ENCODE assay signal across 30 cellular contexts in the genomic region with DNA sequence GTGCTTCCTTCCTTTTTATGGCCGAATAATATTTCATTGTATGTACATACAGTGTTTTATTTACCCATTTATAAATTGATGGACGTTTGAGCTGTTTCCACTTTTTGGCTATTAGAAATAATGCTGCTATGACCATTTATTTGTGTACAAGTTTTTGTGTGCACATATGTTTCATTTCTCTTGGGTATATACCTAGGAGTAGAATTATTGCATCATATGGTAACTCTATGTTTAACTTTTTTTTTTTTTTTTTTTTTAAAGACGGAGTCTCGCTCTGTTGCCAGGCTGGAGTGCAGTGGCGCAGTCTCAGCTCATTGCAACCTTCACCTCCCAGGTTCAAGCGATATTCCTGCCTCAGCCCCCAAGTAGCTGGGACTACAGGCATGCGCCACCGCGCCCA. TPM values are rescaled to one million over a fixed set of nuclear protein-coding genes. Genes with fewer than 3 reads are reported as not detected.
DNase-seq lines count a peak whose midpoint lies in the region; ATAC-seq, FAIRE-seq and TF ChIP-seq lines count a peak whose summit lies in the region.
"Had no signal": no experiment of that assay in that cellular context is flagged by ENCODE, and none has a peak within 500 bp of the region (broad histone marks: within the 10 kb centered on the region; RNA-seq: fewer than 3 reads in every experiment).

No MANE protein-coding gene starts in this region.

- no peak overlapping the region for H3K56ac ChIP-seq in IMR-90 (ENCODE audit: extremely low read depth, insufficient read depth, low read length)

- no CpG with 5 or more reads among the region's 9 CpGs for WGBS in IMR-90 (ENCODE audit: extremely low coverage in 2 of 2, insufficient read length in 1 of 2), 2 experiments
- WGBS in K562 (ENCODE audit: insufficient coverage, low coverage, missing lambda C conversion rate) = 86% methylated on average over 5 of the region's 9 CpGs
- WGBS in thyroid gland, 2 donors = 96 to 98% methylated on average over 9 of the region's 9 CpGs

- H3K4me2 ChIP-seq in IMR-90 (ENCODE audit: low read depth, low read length) = no peak overlapping the region
- no peak overlapping the region for H3K4me2 ChIP-seq in K562 (ENCODE audit: insufficient read depth, low read length)
- H3K4me2 ChIP-seq: BLaER1 had no signal

- dilution Hi-C loops in IMR-90 (cut with HindIII; ENCODE audit: low sequenced_read_pairs, unreplicated experiment) = no loop called here

- H3K4me3 Mint-ChIP-seq in activated CD4-positive, alpha-beta memory T cell treated with anti-CD3 and anti-CD28 coated beads, Interleukin-2, amount 10 ng/mL, durations not matched to agents 7 days and 5 days = no peak overlapping the region
- H3K4me3 Mint-ChIP-seq: CD14-positive monocyte; CD4-positive, alpha-beta memory T cell; CD4-positive, CD25-positive, alpha-beta regulatory T cell; CD8-positive, alpha-beta memory T cell had no signal

- no peak overlapping the region for H3K14ac ChIP-seq in IMR-90 (replicated peaks; ENCODE audit: low read depth, low read length)

- H3K79me2 ChIP-seq in K562 (ENCODE audit: control insufficient read depth, insufficient read depth, low read length) = no peaks in the 10 kb centered on the region

- intact Hi-C loops in IMR-90 (cut with micrococcal nuclease) = no loop called here
- intact Hi-C loops in K562 (cut with micrococcal nuclease) = no loop called here
- intact Hi-C loops in thyroid gland (cut with DNase I) = no loop called here

- no peak overlapping the region for H2BK120ac ChIP-seq in IMR-90 (ENCODE audit: low read depth, low read length)

- H3K36me3 ChIP-seq in HEK293 (ENCODE audit: control insufficient read depth in 2 of 2, insufficient read depth in 1 of 2, low read length in 2 of 2) = peaks cover 68 to 94% of the 10 kb centered on the region in 2 experiments
- peaks cover 25% of the 10 kb centered on the region for H3K36me3 ChIP-seq in IMR-90 (ENCODE audit: control insufficient read depth, insufficient read depth, low read length)
- peaks cover 87% of the 10 kb centered on the region for H3K36me3 ChIP-seq in K562 (ENCODE audit: control insufficient read depth, insufficient read depth, low read length)
- H3K36me3 ChIP-seq in thyroid gland = peaks cover 38 to 53% of the 10 kb centered on the region in 2 donors

- H4K20me1 ChIP-seq in IMR-90 (ENCODE audit: insufficient read depth, low read length) (no peaks in the 10 kb centered on the region), K562 (replicated peaks; ENCODE audit: control insufficient read depth, insufficient read depth, low read length) (no peaks in the 10 kb centered on the region)
- H4K20me1 ChIP-seq: BLaER1 had no signal

- CTCF ChIA-PET in HEK293 (lab: Yijun Ruan, JAX) (interaction anchor here (0.6 to 1.3 kb wide), 2 partner anchors 12 to 121 kb away, joined by 3 read pairs; no protein-coding TSS in a partner anchor), IMR-90 (lab: Yijun Ruan, JAX) (no interaction called here), K562 (lab: Yijun Ruan, JAX; ENCODE audit: low intra/inter-chr PET ratio) (no interaction called here)
- CTCF ChIA-PET in activated CD4-positive, alpha-beta memory T cell treated with anti-CD3 and anti-CD28 coated beads, Interleukin-2, amount 10 ng/mL, durations not matched to agents 7 days and 5 days (lab: Charles Lee) = no interaction called here

- no peaks in the 10 kb centered on the region for H3K4me1 ChIP-seq in HEK293 (ENCODE audit: control insufficient read depth, insufficient read depth, low read length)
- H3K4me1 ChIP-seq in IMR-90 (ENCODE audit: control insufficient read depth, insufficient read depth, low read length) = no peaks in the 10 kb centered on the region; the same call in 1 of the 2 replicates
- H3K4me1 ChIP-seq in K562 (replicated peaks in 1 of 2; ENCODE audit: control insufficient read depth in 2 of 2, insufficient read depth in 2 of 2, low read length in 2 of 2) = no peaks in the 10 kb centered on the region
- H3K4me1 ChIP-seq in thyroid gland = no peaks in the 10 kb centered on the region
- H3K4me1 ChIP-seq: BE2C, BLaER1 had no signal

- H3K4me1 Mint-ChIP-seq in activated CD4-positive, alpha-beta memory T cell treated with anti-CD3 and anti-CD28 coated beads, Interleukin-2, amount 10 ng/mL, durations not matched to agents 7 days and 5 days = no peaks in the 10 kb centered on the region
- H3K4me1 Mint-ChIP-seq: CD14-positive monocyte had no signal

- no peak overlapping the region for H3K23ac ChIP-seq in IMR-90 (ENCODE audit: low read depth, low read length)

- DNase-seq in IMR-90 (no peak), K562 (ENCODE audit: extremely low read depth in 1 of 4, low spot score in 3 of 4) (no peak), thyroid gland (no peak)
- DNase-seq in activated CD4-positive, alpha-beta memory T cell treated with anti-CD3 and anti-CD28 coated beads, Interleukin-2, amount 10 ng/mL, durations not matched to agents 7 days and 5 days = no peak
- DNase-seq: 8988T; ACHN; BE2C; C1 segment of cervical spinal cord; CD4-positive, alpha-beta memory T cell; CD4-positive, CD25-positive, alpha-beta regulatory T cell; CD8-positive, alpha-beta memory T cell; COR-L47; DMS 273 treated with DMSO at 0.1 percent for 48 hours; DMS153; DMS53; DMS79; DND-41; EL; GDM1 had no signal

- peaks cover 0 to 8% of the 10 kb centered on the region in 2 experiments; a peak in 1 of 4 replicates for H3K79me1 ChIP-seq in IMR-90 (ENCODE audit: low read depth in 1 of 2, low read length in 2 of 2)

- no peak overlapping the region for H4K91ac ChIP-seq in IMR-90 (ENCODE audit: insufficient read depth, low read depth, low read length)

- no peak overlapping the region for H2BK20ac ChIP-seq in IMR-90 (ENCODE audit: low read depth, low read length)

- BruUV-seq in IMR-90 (replicated peaks; lab: Mats Ljungman, UMichigan) (no TSS peak), K562 (replicated peaks; lab: Mats Ljungman, UMichigan) (no TSS peak)

- H3K4me3 ChIP-seq in HEK293 (ENCODE audit: low read depth, low read length) (no peak overlapping the region), IMR-90 (ENCODE audit: insufficient read depth, low read depth, low read length) (no peak overlapping the region), K562 (no peak overlapping the region), thyroid gland (replicated peaks in 1 of 3) (no peak overlapping the region)
- H3K4me3 ChIP-seq: BLaER1, GM12878 had no signal

- no peaks in the 10 kb centered on the region for H3K9me3 Mint-ChIP-seq in activated CD4-positive, alpha-beta memory T cell treated with anti-CD3 and anti-CD28 coated beads, Interleukin-2, amount 10 ng/mL, durations not matched to agents 7 days and 5 days
- H3K9me3 Mint-ChIP-seq: CD14-positive monocyte; CD4-positive, alpha-beta memory T cell; CD8-positive, alpha-beta memory T cell had no signal

- FAIRE-seq in K562 (lab: Jason Lieb, UNC) = no peak
- FAIRE-seq: A204.1, GM12878, GM12892, GM18507 had no signal

- no peak overlapping the region for H2AK5ac ChIP-seq in IMR-90 (ENCODE audit: low read depth, low read length)

- no peak overlapping the region for H3K27ac Mint-ChIP-seq in activated CD4-positive, alpha-beta memory T cell treated with anti-CD3 and anti-CD28 coated beads, Interleukin-2, amount 10 ng/mL, durations not matched to agents 7 days and 5 days
- H3K27ac Mint-ChIP-seq: CD4-positive, alpha-beta memory T cell had no signal

- H2AFZ ChIP-seq in IMR-90 (replicated peaks; ENCODE audit: low read length, poor library complexity) (no peak overlapping the region), K562 (ENCODE audit: low read depth, low read length) (no peak overlapping the region)

- H3K36me3 Mint-ChIP-seq in activated CD4-positive, alpha-beta memory T cell treated with anti-CD3 and anti-CD28 coated beads, Interleukin-2, amount 10 ng/mL, durations not matched to agents 7 days and 5 days (ENCODE audit: low read depth) = peaks cover 52% of the 10 kb centered on the region

- no peaks in the 10 kb centered on the region for H3K9me1 ChIP-seq in IMR-90 (ENCODE audit: insufficient read depth, low read length)
- H3K9me1 ChIP-seq in K562 (ENCODE audit: control insufficient read depth, insufficient read depth, low read length) = no peaks in the 10 kb centered on the region

- no peak overlapping the region for H2AK9ac ChIP-seq in IMR-90 (replicated peaks; ENCODE audit: low read depth, low read length, poor library complexity)

- no peak for TF ChIP-seq RAD21 in IMR-90 (IDR thresholded peaks at IDR 0.05; ENCODE audit: low read length)
- no peak for TF ChIP-seq RAD21 in K562 (CRISPR knock-in tag; conservative IDR thresholded peaks at IDR 0.05 in 1 of 2, IDR thresholded peaks at IDR 0.05 in 1 of 2)

- H3K9me3 ChIP-seq in HEK293 (ENCODE audit: control insufficient read depth, insufficient read depth, low read depth, low read length) (no peaks in the 10 kb centered on the region), IMR-90 (ENCODE audit: control insufficient read depth, insufficient read depth, low read length) (no peaks in the 10 kb centered on the region), K562 (replicated peaks; ENCODE audit: control insufficient read depth, insufficient read depth, low read depth, low read length) (no peaks in the 10 kb centered on the region), thyroid gland (no peaks in the 10 kb centered on the region)
- H3K9me3 ChIP-seq: BE2C, BLaER1 had no signal

- TF ChIP-seq POLR2A in IMR-90 (IDR thresholded peaks at IDR 0.05; ENCODE audit: low read depth, low read length) (no peak), K562 (conservative IDR thresholded peaks at IDR 0.05) (no peak), thyroid gland (IDR thresholded peaks at IDR 0.05) (no peak)

- POLR2A ChIA-PET in HEK293 (lab: Yijun Ruan, JAX) (interaction anchor here (0.7 kb wide), 1 partner anchor 19 kb away, joined by 4 read pairs; no protein-coding TSS in a partner anchor), IMR-90 (lab: Charles Lee; ENCODE audit: unreplicated experiment) (no interaction called here), K562 (lab: Yijun Ruan, JAX) (interaction anchor here (0.7 to 1.0 kb wide), 3 partner anchors 19 to 416 kb away, joined by 3 to 4 read pairs (median 3); a partner anchor contains a TSS)
- POLR2A ChIA-PET in activated CD4-positive, alpha-beta memory T cell treated with anti-CD3 and anti-CD28 coated beads, Interleukin-2, amount 10 ng/mL, durations not matched to agents 7 days and 5 days (lab: Charles Lee) = no interaction called here

- in situ Hi-C loops in IMR-90 (cut with MboI; ENCODE audit: low sequenced_read_pairs) = no loop called here
- in situ Hi-C loops in K562 (cut with MboI) = no loop called here

- H4K8ac ChIP-seq in IMR-90 (ENCODE audit: low read depth in 2 of 2, low read length in 2 of 2) = no peak overlapping the region

- no peak for ATAC-seq in IMR-90 (ENCODE audit: low read depth)
- no peak for ATAC-seq in K562
- ATAC-seq: GM12878 had no signal

- no peak for TF ChIP-seq CTCF in HEK293 (tag by site-specific recombination; IDR thresholded peaks at IDR 0.05)
- TF ChIP-seq CTCF in IMR-90 (conservative IDR thresholded peaks at IDR 0.05; ENCODE audit: low read depth, low read length) = no peak
- TF ChIP-seq CTCF in K562 (IDR thresholded peaks at IDR 0.05 in 2 of 3, conservative IDR thresholded peaks at IDR 0.05 in 1 of 3; ENCODE audit: insufficient read depth in 2 of 3, low read depth in 1 of 3, low read length in 3 of 3) = no peak
- no peak for TF ChIP-seq CTCF in thyroid gland (IDR thresholded peaks at IDR 0.05)

- H4K5ac ChIP-seq in IMR-90 (ENCODE audit: low read depth, low read length) = no peak overlapping the region

- no peak overlapping the region for H2BK15ac ChIP-seq in IMR-90 (ENCODE audit: low read depth, low read length)

- H2BK5ac ChIP-seq in IMR-90 (ENCODE audit: low read depth, low read length, poor library complexity, severe bottlenecking) = no peak overlapping the region

- H3K18ac ChIP-seq in IMR-90 (ENCODE audit: low read depth, low read length) = no peak overlapping the region

- TF ChIP-seq EP300 in K562 (IDR thresholded peaks at IDR 0.05; ENCODE audit: low read length) = no peak

- H3K9ac ChIP-seq in IMR-90 (ENCODE audit: low read depth, low read length) (no peak overlapping the region), K562 (ENCODE audit: insufficient read depth in 1 of 2, low read depth in 2 of 2, low read length in 2 of 2) (no peak overlapping the region)
- H3K9ac ChIP-seq: BLaER1 had no signal

- H3K27me3 ChIP-seq in IMR-90 (ENCODE audit: control insufficient read depth, insufficient read depth, low read length) (no peaks in the 10 kb centered on the region), K562 (ENCODE audit: control insufficient read depth in 2 of 2, insufficient read depth in 2 of 2, low read length in 2 of 2) (no peaks in the 10 kb centered on the region), thyroid gland (no peaks in the 10 kb centered on the region)
- H3K27me3 ChIP-seq: BE2C, BLaER1 had no signal

- no peak overlapping the region for H3K27ac ChIP-seq in HEK293 (ENCODE audit: extremely low read depth, low read depth, low read length)
- H3K27ac ChIP-seq in IMR-90 (ENCODE audit: insufficient read depth, low read length) = no peak overlapping the region
- H3K27ac ChIP-seq in K562 (ENCODE audit: extremely low read depth, low read depth, low read length) = no peak overlapping the region
- H3K27ac ChIP-seq in thyroid gland = no peak overlapping the region
- H3K27ac ChIP-seq: BLaER1 had no signal

- no peak overlapping the region for H3K4ac ChIP-seq in IMR-90 (ENCODE audit: low read depth, low read length)

- no peaks in the 10 kb centered on the region for H3K27me3 Mint-ChIP-seq in activated CD4-positive, alpha-beta memory T cell treated with anti-CD3 and anti-CD28 coated beads, Interleukin-2, amount 10 ng/mL, durations not matched to agents 7 days and 5 days
- H3K27me3 Mint-ChIP-seq: CD4-positive, alpha-beta memory T cell; CD4-positive, CD25-positive, alpha-beta regulatory T cell; CD8-positive, alpha-beta memory T cell had no signal

RNA-seq across cellular contexts. Expression of a gene that starts 19.0 kb away (rescaled TPM):
- 36.1 and 158 TPM in 2 replicates for total RNA-seq in IMR-90 (2012; rRNA removed)
- polyA plus RNA-seq in IMR-90 (2012; rRNA removed) = 155 and 235 TPM in 2 replicates
- 273 and 610 TPM in 2 replicates for polyA plus RNA-seq in IMR-90 (2012; cell fraction: cytosol; rRNA removed)
- 64.5 and 123 TPM in 2 replicates for polyA plus RNA-seq in IMR-90 (2012; cell fraction: nucleus; rRNA removed; ENCODE audit: low replicate concordance)
- total RNA-seq in K562 (2011; cell fraction: chromatin; rRNA removed; ENCODE audit: low replicate concordance) = 35.9 and 56.0 TPM in 2 replicates
- total RNA-seq in K562 (2011; cell fraction: nucleolus; rRNA removed) = 47.2 and 69.9 TPM in 2 replicates
- total RNA-seq in K562 (2011; cell fraction: nucleoplasm; rRNA removed) = 58.2 and 68.6 TPM in 2 replicates
- total RNA-seq in K562 (2014; rRNA removed) = 7.7 and 13.7 TPM in 2 replicates
- 74.8 and 87.4 TPM in 2 replicates for total RNA-seq in K562 (2014; rRNA removed; fragmentation: Illumina TruSeq; extraction: Trizol)
- 54.2 and 55.0 TPM in 2 replicates for total RNA-seq in K562 (2015; rRNA removed; fragmentation: Illumina TruSeq; extraction: Trizol)
- 161 and 178 TPM in 2 replicates for total RNA-seq in K562 (2021)
- polyA plus RNA-seq in K562 (2011; rRNA removed) = 273 and 309 TPM in 2 replicates
- polyA plus RNA-seq in K562 (2011; cell fraction: cytosol; rRNA removed) = 358 and 447 TPM in 2 replicates
- polyA plus RNA-seq in K562 (2011; cell fraction: nucleus; rRNA removed) = 83.7 and 117 TPM in 2 replicates
- polyA plus RNA-seq in K562 (2012) = 144 and 207 TPM in 2 replicates
- 249 and 293 TPM in 2 replicates for polyA plus RNA-seq in K562 (2014; fragmentation: Illumina TruSeq; extraction: Trizol)
- 100 to 1,000 TPM in 1 of 2 experiments, 10 to 100 TPM in 1; 99.8 to 198 TPM for polyA plus RNA-seq in K562 (2014; fragmentation: Nextera tagmentation; extraction: Ambion mirVana)
- 174 and 184 TPM in 2 replicates for polyA plus RNA-seq in K562 (2014; rRNA removed)
- 100 and 112 TPM in 2 replicates for polyA minus RNA-seq in K562 (2011; rRNA and poly(A)+ RNA removed)
- polyA minus RNA-seq in K562 (2011; cell fraction: cytosol; rRNA and poly(A)+ RNA removed) = 61.5 and 99.0 TPM in 2 replicates
- 28.0 and 50.4 TPM in 2 replicates for polyA minus RNA-seq in K562 (2011; cell fraction: nucleus; rRNA and poly(A)+ RNA removed)
- 100 to 1,000 TPM in 3 of 4 donors, 10 to 100 TPM in 1; 49.1 to 174 (median 111) TPM for total RNA-seq in thyroid gland
- 100 to 1,000 TPM; 172 to 173 TPM for total RNA-seq in activated CD4-positive, alpha-beta memory T cell treated with anti-CD3 and anti-CD28 coated beads, Interleukin-2, amount 10 ng/mL, durations not matched to agents 7 days and 5 days

RNA-seq across cellular contexts. Expression of a gene that starts 23.4 kb away (rescaled TPM):
- total RNA-seq in IMR-90 (2012; rRNA removed) (0.18 and 0.28 TPM in 2 replicates), K562 (2014; rRNA removed) (13.5 and 19.0 TPM in 2 replicates), K562 (2014; rRNA removed; fragmentation: Illumina TruSeq; extraction: Trizol) (10.2 and 10.4 TPM in 2 replicates), K562 (2015; rRNA removed; fragmentation: Illumina TruSeq; extraction: Trizol) (10.2 and 10.3 TPM in 2 replicates), K562 (2021) (11.4 and 15.3 TPM in 2 replicates), thyroid gland (1 to 10 TPM in 2 of 4 donors, under 1 TPM in 2; 0.67 to 1.9 (median 0.93) TPM)
- polyA plus RNA-seq in IMR-90 (2012; rRNA removed) (0.80 and 0.96 TPM in 2 replicates), K562 (2011; rRNA removed) (10.5 and 10.9 TPM in 2 replicates), K562 (2014; fragmentation: Illumina TruSeq; extraction: Trizol) (14.7 and 17.5 TPM in 2 replicates), K562 (2014; fragmentation: Nextera tagmentation; extraction: Ambion mirVana) (under 1 TPM; 0.22 to 0.31 TPM), K562 (2014; rRNA removed) (15.7 and 16.6 TPM in 2 replicates)
- polyA plus RNA-seq in IMR-90 (2012; cell fraction: cytosol; rRNA removed) = 1.0 and 2.2 TPM in 2 replicates
- polyA plus RNA-seq in IMR-90 (2012; cell fraction: nucleus; rRNA removed; ENCODE audit: low replicate concordance) = 1.4 and 2.4 TPM in 2 replicates
- 8.6 and 19.9 TPM in 2 replicates for total RNA-seq in K562 (2011; cell fraction: chromatin; rRNA removed; ENCODE audit: low replicate concordance)
- 17.8 and 21.0 TPM in 2 replicates for total RNA-seq in K562 (2011; cell fraction: nucleolus; rRNA removed)
- total RNA-seq in K562 (2011; cell fraction: nucleoplasm; rRNA removed) = 18.5 and 20.5 TPM in 2 replicates
- 15.5 and 16.4 TPM in 2 replicates for polyA plus RNA-seq in K562 (2011; cell fraction: cytosol; rRNA removed)
- 15.3 and 25.2 TPM in 2 replicates for polyA plus RNA-seq in K562 (2011; cell fraction: nucleus; rRNA removed)
- polyA plus RNA-seq in K562 (2012) = 15.0 and 18.0 TPM in 2 replicates
- 1.9 and 3.2 TPM in 2 replicates for polyA minus RNA-seq in K562 (2011; rRNA and poly(A)+ RNA removed)
- 2.4 and 3.4 TPM in 2 replicates for polyA minus RNA-seq in K562 (2011; cell fraction: cytosol; rRNA and poly(A)+ RNA removed)
- 4.7 and 8.1 TPM in 2 replicates for polyA minus RNA-seq in K562 (2011; cell fraction: nucleus; rRNA and poly(A)+ RNA removed)
- 1 to 10 TPM; 5.9 to 8.1 TPM for total RNA-seq in activated CD4-positive, alpha-beta memory T cell treated with anti-CD3 and anti-CD28 coated beads, Interleukin-2, amount 10 ng/mL, durations not matched to agents 7 days and 5 days
- total RNA-seq: G401 had no signal
- polyA plus RNA-seq: CD4-positive, CD25-positive, alpha-beta regulatory T cell; CD8-positive, alpha-beta memory T cell had no signal

RNA-seq across cellular contexts. Expression of a gene that starts 34.5 kb away (rescaled TPM):
- total RNA-seq in IMR-90 (2012; rRNA removed) = not detected in 2 replicates
- not detected in 2 replicates for polyA plus RNA-seq in IMR-90 (2012; rRNA removed)
- polyA plus RNA-seq in IMR-90 (2012; cell fraction: cytosol; rRNA removed) = not detected in 2 replicates
- polyA plus RNA-seq in IMR-90 (2012; cell fraction: nucleus; rRNA removed; ENCODE audit: low replicate concordance) = not detected in 2 replicates
- total RNA-seq in K562 (2011; cell fraction: chromatin; rRNA removed; ENCODE audit: low replicate concordance) = not detected in 2 replicates
- not detected in 2 replicates for total RNA-seq in K562 (2011; cell fraction: nucleolus; rRNA removed)
- not detected in 2 replicates for total RNA-seq in K562 (2011; cell fraction: nucleoplasm; rRNA removed)
- not detected in 2 replicates for total RNA-seq in K562 (2014; rRNA removed)
- total RNA-seq in K562 (2014; rRNA removed; fragmentation: Illumina TruSeq; extraction: Trizol) = not detected in 2 replicates
- not detected in 2 replicates for total RNA-seq in K562 (2015; rRNA removed; fragmentation: Illumina TruSeq; extraction: Trizol)
- total RNA-seq in K562 (2021) = not detected in 2 replicates
- not detected in 2 replicates for polyA plus RNA-seq in K562 (2011; rRNA removed)
- polyA plus RNA-seq in K562 (2011; cell fraction: cytosol; rRNA removed) = not detected in 2 replicates
- not detected in 2 replicates for polyA plus RNA-seq in K562 (2011; cell fraction: nucleus; rRNA removed)
- polyA plus RNA-seq in K562 (2012) = not detected in 2 replicates
- polyA plus RNA-seq in K562 (2014; fragmentation: Illumina TruSeq; extraction: Trizol) = not detected in 2 replicates
- polyA plus RNA-seq in K562 (2014; fragmentation: Nextera tagmentation; extraction: Ambion mirVana) = not detected
- polyA plus RNA-seq in K562 (2014; rRNA removed) = not detected in 2 replicates
- polyA minus RNA-seq in K562 (2011; rRNA and poly(A)+ RNA removed) = not detected in 2 replicates
- polyA minus RNA-seq in K562 (2011; cell fraction: cytosol; rRNA and poly(A)+ RNA removed) = not detected in 2 replicates
- polyA minus RNA-seq in K562 (2011; cell fraction: nucleus; rRNA and poly(A)+ RNA removed) = not detected in 2 replicates
- total RNA-seq in thyroid gland = not detected
- not detected for total RNA-seq in activated CD4-positive, alpha-beta memory T cell treated with anti-CD3 and anti-CD28 coated beads, Interleukin-2, amount 10 ng/mL, durations not matched to agents 7 days and 5 days
- total RNA-seq: A673; CD4-positive, alpha-beta memory T cell; CD4-positive, CD25-positive, alpha-beta regulatory T cell; CD8-positive, alpha-beta memory T cell; Daoy; G401; GM12878 had no signal
- polyA plus RNA-seq: AG04450; CD14-positive monocyte; CD4-positive, alpha-beta memory T cell; CD4-positive, CD25-positive, alpha-beta regulatory T cell; CD8-positive, alpha-beta memory T cell; GM12878 had no signal

Comparison
In these comparisons a context has a peak if more than half of its experiments do, and no peak if none do; other contexts are left out.
1. POLR2A ChIA-PET loops: an anchor here in HEK293 (0.7 kb wide) and K562 (0.7 to 1.0 kb wide); none called in IMR-90 and activated CD4-positive, alpha-beta memory T cell treated with anti-CD3 and anti-CD28 coated beads, Interleukin-2, amount 10 ng/mL, durations not matched to agents 7 days and 5 days.